Comparison of ENCODE assay signal across 8 cellular contexts in the genomic region with DNA sequence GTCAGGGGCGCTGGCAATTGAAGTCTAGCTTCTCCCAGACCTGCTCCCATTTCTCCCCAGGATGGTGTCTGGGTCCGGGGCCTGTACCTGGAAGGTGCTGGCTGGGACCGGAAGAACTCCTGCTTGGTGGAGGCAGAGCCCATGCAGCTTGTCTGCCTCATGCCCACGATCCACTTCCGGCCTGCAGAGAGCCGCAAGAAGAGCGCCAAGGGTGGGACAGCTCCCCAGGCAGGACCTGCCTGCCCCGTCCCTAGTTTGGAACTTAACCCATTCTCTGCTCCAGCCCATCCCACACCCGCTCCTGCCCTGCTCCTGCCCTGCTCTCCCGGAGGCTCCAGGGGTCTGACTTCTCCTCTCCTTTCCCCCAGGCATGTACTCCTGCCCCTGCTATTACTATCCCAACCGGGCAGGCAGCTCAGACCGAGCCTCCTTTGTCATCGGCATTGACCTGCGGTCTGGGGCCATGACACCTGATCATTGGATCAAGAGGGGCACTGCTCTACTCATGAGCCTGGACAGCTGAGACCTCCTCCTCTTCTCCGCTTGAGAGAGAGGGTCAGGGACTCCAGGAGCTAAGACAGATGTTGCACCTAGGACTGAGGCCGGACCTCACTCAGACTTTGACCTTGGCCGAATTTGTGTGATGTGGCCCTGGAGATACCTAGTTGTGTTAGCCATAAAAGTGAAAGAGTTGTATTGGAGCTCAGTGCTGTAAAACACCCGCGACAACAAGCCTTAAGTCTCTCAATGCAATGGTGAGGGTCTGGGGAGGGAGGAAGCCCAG. TPM values are rescaled to one million over a fixed set of nuclear protein-coding genes. Genes with fewer than 3 reads are reported as not detected.
DNase-seq lines count a peak whose midpoint lies in the region; ATAC-seq and TF ChIP-seq lines count a peak whose summit lies in the region.

No MANE protein-coding gene starts in this region.

- H2BK120ac ChIP-seq in H9 (ENCODE audit: low read depth, low read length, poor library complexity, severe bottlenecking), result no peak overlapping the region

- H3K27me3 Mint-ChIP-seq in H9 (ENCODE audit: low read depth) (peaks cover 48% of the 10 kb centered on the region), WTC11 (ENCODE audit: low read depth) (peaks cover 49% of the 10 kb centered on the region)

- no peak overlapping the region for H3K23ac ChIP-seq in H9 (ENCODE audit: insufficient read length, low read depth, low read length)

- H2BK15ac ChIP-seq in H9 (ENCODE audit: low read depth, low read length), result no peak overlapping the region

- intact Hi-C loops in sigmoid colon (cut with DNase I), result loop anchor here (10.0 kb wide), 1 partner anchor 348 kb away; a partner anchor contains a TSS

- no peak overlapping the region for H3K4ac ChIP-seq in H9 (ENCODE audit: low read depth, low read length)

- H4K5ac ChIP-seq in H9 (ENCODE audit: insufficient read length, low read depth, low read length), result no peak overlapping the region

- no peak overlapping the region for H4K8ac ChIP-seq in H9 (replicated peaks; ENCODE audit: insufficient read length, low read depth, low read length)

- H3K4me2 ChIP-seq in H9 (ENCODE audit: insufficient read depth, insufficient read length, low read length), result peak overlapping the region; percentile 75

- POLR2A ChIA-PET in WTC11 (lab: Charles Lee), result interaction anchor here (1.0 to 1.1 kb wide), 2 partner anchors 10 to 12 kb away, joined by 3 read pairs; no protein-coding TSS in a partner anchor

- H3K27ac ChIP-seq in H9 (ENCODE audit: insufficient read length, low read depth, low read length) (no peak overlapping the region), sigmoid colon (peak overlapping the region; percentile 95 to 100 (median 97))

- H3K36me3 Mint-ChIP-seq in H9 (ENCODE audit: insufficient read depth in 1 of 3, low read depth in 3 of 3) (no peaks in the 10 kb centered on the region), WTC11 (no peaks in the 10 kb centered on the region)

- H3K4me3 Mint-ChIP-seq in H9 (peak overlapping the region; percentile 81 to 90), WTC11 (peak overlapping the region; percentile 82)

- H2BK5ac ChIP-seq in H9 (ENCODE audit: insufficient read length, low read length), result no peak overlapping the region

- peaks cover 2% of the 10 kb centered on the region; the same call in 1 of the 2 replicates for H3K4me1 ChIP-seq in H9 (ENCODE audit: insufficient read depth, low read length)
- H3K4me1 ChIP-seq in sigmoid colon, result peaks cover 0 to 33% (median 25%) of the 10 kb centered on the region in 4 donors

- H3K4me1 Mint-ChIP-seq in H9, result peaks cover 21 to 29% of the 10 kb centered on the region in 2 experiments
- peaks cover 18% of the 10 kb centered on the region for H3K4me1 Mint-ChIP-seq in WTC11

- H3K36me3 ChIP-seq in sigmoid colon, result no peaks in the 10 kb centered on the region

- peaks cover 31% of the 10 kb centered on the region for H3K23me2 ChIP-seq in H9 (ENCODE audit: insufficient read length, low read depth, low read length, poor library complexity, severe bottlenecking)

- H3K27ac Mint-ChIP-seq in H9 (no peak overlapping the region), WTC11 (no peak overlapping the region)

- H2AFZ ChIP-seq in H9 (ENCODE audit: low read length), result no peak overlapping the region

- H3K9me3 Mint-ChIP-seq in H9 (no peaks in the 10 kb centered on the region), WTC11 (no peaks in the 10 kb centered on the region)

- no peaks in the 10 kb centered on the region for H3K79me1 ChIP-seq in H9 (ENCODE audit: insufficient read depth, low read depth, low read length, poor library complexity, severe bottlenecking)

- DNase-seq in H9, result peak; percentile 42
- no peak for DNase-seq in WTC11 (ENCODE audit: low spot score)
- no peak for DNase-seq in foreskin fibroblast
- peak; percentile 66 for DNase-seq in sigmoid colon
- DNase-seq in GOT3 (lab: John Stamatoyannopoulos, UW), result no peak

- no peak overlapping the region for H3K18ac ChIP-seq in H9 (ENCODE audit: insufficient read length, low read depth, low read length)

- no peak overlapping the region for H2BK12ac ChIP-seq in H9 (ENCODE audit: insufficient read length, low read depth, low read length)

- no peaks in the 10 kb centered on the region for H3K79me2 ChIP-seq in H9 (ENCODE audit: insufficient read depth, low read length)

- H3K27me3 ChIP-seq in H9 (ENCODE audit: insufficient read depth, low read length) (peaks cover 9% of the 10 kb centered on the region; the same call in 1 of the 2 replicates), sigmoid colon (peaks cover 0 to under 1% (median 0%) of the 10 kb centered on the region in 3 donors)

- no peak overlapping the region for H3K14ac ChIP-seq in H9 (ENCODE audit: insufficient read depth, low read length)

- H3K4me3 ChIP-seq in foreskin fibroblast (ENCODE audit: low read depth in 1 of 2, low read length in 2 of 2), result peak overlapping the region; percentile 75
- peak overlapping the region; percentile 75 to 96 (median 82) for H3K4me3 ChIP-seq in sigmoid colon

- no peak overlapping the region for H3K9ac ChIP-seq in H9 (ENCODE audit: extremely low read depth, insufficient read length, low read length)

- H4K91ac ChIP-seq in H9 (ENCODE audit: insufficient read length, low read depth, low read length), result no peak overlapping the region

- CTCF ChIA-PET in WTC11 (lab: Charles Lee), result interaction anchor here (0.9 to 5.4 kb wide), 17 partner anchors 9 to 277 kb away, joined by 3 to 66 read pairs (median 6); a partner anchor contains a TSS

- H2AK5ac ChIP-seq in H9 (ENCODE audit: insufficient read length, low read length), result no peak overlapping the region

- WGBS in H9 (ENCODE audit: extremely low coverage, insufficient read length, low lambda C conversion rate), result no CpG with 5 or more reads among the region's 19 CpGs
- 48 to 54% methylated on average over 19 of the region's 19 CpGs for WGBS in sigmoid colon, 2 donors

- TF ChIP-seq EP300 in sigmoid colon (IDR thresholded peaks at IDR 0.05), result no peak

- no peak overlapping the region for H2BK20ac ChIP-seq in H9 (ENCODE audit: low read depth, low read length, poor library complexity, severe bottlenecking)

- no peaks in the 10 kb centered on the region for H3K9me3 ChIP-seq in H9 (ENCODE audit: control insufficient read depth, low read depth, low read length)
- H3K9me3 ChIP-seq in sigmoid colon, result no peaks in the 10 kb centered on the region

- no peak for TF ChIP-seq POLR2A in sigmoid colon (IDR thresholded peaks at IDR 0.05)

- ATAC-seq in WTC11, result no peak
- no peak for ATAC-seq in HG03571 (IDR thresholded peaks at IDR 0.05; ENCODE audit: unreplicated experiment)
- no peak for ATAC-seq in GM21576 (IDR thresholded peaks at IDR 0.05; ENCODE audit: unreplicated experiment)
- ATAC-seq in GM21515 (IDR thresholded peaks at IDR 0.05; ENCODE audit: unreplicated experiment), result no peak

- H3T11ph ChIP-seq in H9 (ENCODE audit: low read length), result no peak overlapping the region

- H4K20me1 ChIP-seq in H9 (ENCODE audit: control insufficient read depth, insufficient read depth, insufficient read length), result no peaks in the 10 kb centered on the region

- no peak overlapping the region for H3K56ac ChIP-seq in H9 (ENCODE audit: insufficient read length, low read depth, low read length)

- TF ChIP-seq CTCF in H9 (conservative IDR thresholded peaks at IDR 0.05) (no peak), WTC11 (IDR thresholded peaks at IDR 0.05) (no peak), foreskin fibroblast (IDR thresholded peaks at IDR 0.05; ENCODE audit: low read depth, low read length) (no peak), sigmoid colon (IDR thresholded peaks at IDR 0.05) (no peak)

TF ChIP-seq in WTC11, 78 proteins besides CTCF, POLR2A, EP300 and RAD21 (continues in another document):
- TF ChIP-seq, protein P1, sequence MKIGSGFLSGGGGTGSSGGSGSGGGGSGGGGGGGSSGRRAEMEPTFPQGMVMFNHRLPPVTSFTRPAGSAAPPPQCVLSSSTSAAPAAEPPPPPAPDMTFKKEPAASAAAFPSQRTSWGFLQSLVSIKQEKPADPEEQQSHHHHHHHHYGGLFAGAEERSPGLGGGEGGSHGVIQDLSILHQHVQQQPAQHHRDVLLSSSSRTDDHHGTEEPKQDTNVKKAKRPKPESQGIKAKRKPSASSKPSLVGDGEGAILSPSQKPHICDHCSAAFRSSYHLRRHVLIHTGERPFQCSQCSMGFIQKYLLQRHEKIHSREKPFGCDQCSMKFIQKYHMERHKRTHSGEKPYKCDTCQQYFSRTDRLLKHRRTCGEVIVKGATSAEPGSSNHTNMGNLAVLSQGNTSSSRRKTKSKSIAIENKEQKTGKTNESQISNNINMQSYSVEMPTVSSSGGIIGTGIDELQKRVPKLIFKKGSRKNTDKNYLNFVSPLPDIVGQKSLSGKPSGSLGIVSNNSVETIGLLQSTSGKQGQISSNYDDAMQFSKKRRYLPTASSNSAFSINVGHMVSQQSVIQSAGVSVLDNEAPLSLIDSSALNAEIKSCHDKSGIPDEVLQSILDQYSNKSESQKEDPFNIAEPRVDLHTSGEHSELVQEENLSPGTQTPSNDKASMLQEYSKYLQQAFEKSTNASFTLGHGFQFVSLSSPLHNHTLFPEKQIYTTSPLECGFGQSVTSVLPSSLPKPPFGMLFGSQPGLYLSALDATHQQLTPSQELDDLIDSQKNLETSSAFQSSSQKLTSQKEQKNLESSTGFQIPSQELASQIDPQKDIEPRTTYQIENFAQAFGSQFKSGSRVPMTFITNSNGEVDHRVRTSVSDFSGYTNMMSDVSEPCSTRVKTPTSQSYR (CRISPR knock-in tag; IDR thresholded peaks at IDR 0.05), result no peak
- no peak for TF ChIP-seq ZNF263 (CRISPR knock-in tag; IDR thresholded peaks at IDR 0.05; ENCODE audit: low read depth)
- TF ChIP-seq EMX1 (CRISPR knock-in tag; IDR thresholded peaks at IDR 0.05), result no peak
- no peak for TF ChIP-seq GTF2I (CRISPR knock-in tag; conservative IDR thresholded peaks at IDR 0.05)

RNA-seq across cellular contexts. Expression of a gene that starts 0.8 kb away (rescaled TPM):
- 26.7 and 28.9 TPM in 2 replicates for total RNA-seq in H9 (2021)
- total RNA-seq in WTC11 (2021), result 13.2 to 16.1 TPM (median 15.8 TPM) in 3 replicates
- total RNA-seq in sigmoid colon, result 10 to 100 TPM in 1 of 4 donors, 1 to 10 TPM in 3; 6.1 to 11.6 (median 8.5) TPM
- polyA plus RNA-seq in sigmoid colon, result 10 to 100 TPM in 1 of 3 donors, 1 to 10 TPM in 2; 5.5 to 19.4 (median 6.0) TPM

RNA-seq across cellular contexts. Expression of a gene that starts 21.7 kb away (rescaled TPM):
- total RNA-seq in H9 (2021) (8.9 and 11.3 TPM in 2 replicates), WTC11 (2021) (2.9 to 3.9 TPM (median 3.6 TPM) in 3 replicates), sigmoid colon (10 to 100 TPM in 3 of 4 donors, 1 to 10 TPM in 1; 6.8 to 19.9 (median 10.5) TPM)
- 10 to 100 TPM in 1 of 3 donors, 1 to 10 TPM in 2; 2.4 to 11.4 (median 9.0) TPM for polyA plus RNA-seq in sigmoid colon

RNA-seq across cellular contexts. Expression of a gene that starts 24.2 kb away (rescaled TPM):
- total RNA-seq in H9 (2021) (40.0 and 50.2 TPM in 2 replicates), WTC11 (2021) (41.8 to 46.3 TPM (median 43.4 TPM) in 3 replicates), sigmoid colon (100 to 1,000 TPM in 3 of 4 donors, 10 to 100 TPM in 1; 92.4 to 206 (median 106) TPM)
- polyA plus RNA-seq in sigmoid colon, result 100 to 1,000 TPM in 2 of 3 donors, 10 to 100 TPM in 1; 99.4 to 148 (median 138) TPM

RNA-seq across cellular contexts. Expression of a gene that starts 24.6 kb away (rescaled TPM):
- total RNA-seq in H9 (2021) (17.1 and 18.0 TPM in 2 replicates), WTC11 (2021) (14.0 to 15.2 TPM (median 14.3 TPM) in 3 replicates), sigmoid colon (10 to 100 TPM in 2 of 4 donors, 1 to 10 TPM in 2; 7.1 to 14.4 (median 10.7) TPM)
- polyA plus RNA-seq in sigmoid colon, result 1 to 10 TPM; 4.2 to 8.6 (median 4.6) TPM

RNA-seq across cellular contexts. Expression of a gene that starts 55.4 kb away (rescaled TPM):
- 33.2 and 35.7 TPM in 2 replicates for total RNA-seq in H9 (2021)
- 38.9 to 42.0 TPM (median 39.5 TPM) in 3 replicates for total RNA-seq in WTC11 (2021)
- total RNA-seq in sigmoid colon, result 100 to 1,000 TPM in 3 of 4 donors, 10 to 100 TPM in 1; 97.2 to 147 (median 117) TPM
- 10 to 100 TPM; 33.8 to 88.9 (median 47.4) TPM for polyA plus RNA-seq in sigmoid colon

Comparison
In these comparisons a context has a peak if more than half of its experiments do, and no peak if none do; other contexts are left out.
1. DNase-seq: peak in H9 (single experiment) and sigmoid colon (single experiment); none in WTC11 (single experiment), foreskin fibroblast (0 of 2) and GOT3 (single experiment).